ENCODE assay signal across 9 cellular contexts in the genomic region with DNA sequence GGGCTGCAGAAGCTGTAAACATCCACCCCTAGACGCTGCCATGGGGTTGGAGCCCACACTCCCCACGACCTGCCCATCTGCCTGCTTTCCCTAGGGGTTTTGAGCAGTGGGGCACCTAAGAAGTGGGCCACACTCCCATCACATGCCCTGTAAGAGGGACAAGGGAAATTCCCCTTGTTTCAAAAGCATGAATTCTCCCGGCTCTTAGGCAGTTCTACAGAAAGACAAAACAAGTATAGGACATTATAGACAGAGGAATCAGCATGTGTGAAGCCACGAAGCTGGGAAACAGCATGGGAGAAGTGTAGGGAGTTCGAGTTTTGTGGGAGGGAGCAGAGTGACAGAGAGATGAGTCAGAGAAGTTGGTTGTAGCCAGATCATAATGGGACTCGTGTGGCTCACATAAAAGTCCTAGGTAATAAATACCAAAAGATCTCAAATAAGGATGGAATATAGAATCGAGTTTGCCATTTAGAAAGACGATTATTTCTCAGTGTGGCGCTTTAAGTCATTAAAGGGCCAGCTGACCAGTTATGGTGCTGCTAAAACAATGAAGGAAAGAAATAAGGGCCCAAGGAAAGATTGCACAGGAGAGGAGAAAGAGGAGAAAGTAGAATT. TPM values are rescaled to one million over a fixed set of nuclear protein-coding genes. Genes with fewer than 3 reads are reported as not detected.
DNase-seq lines count a peak whose midpoint lies in the region; ATAC-seq and TF ChIP-seq lines count a peak whose summit lies in the region.
"Had no signal": no experiment of that assay in that cellular context is flagged by ENCODE, and none has a peak within 500 bp of the region (broad histone marks: within the 10 kb centered on the region; RNA-seq: fewer than 3 reads in every experiment).

No MANE protein-coding gene starts in this region.

- H3K4me1 ChIP-seq in mammary epithelial cell (ENCODE audit: insufficient read depth, low read length) (peaks cover 20% of the 10 kb centered on the region), mucosa of rectum (ENCODE audit: control insufficient read depth in 2 of 2, insufficient read depth in 2 of 2, low read length in 2 of 2) (peaks cover 3 to 33% of the 10 kb centered on the region in 2 donors)

- H3K27ac ChIP-seq in mammary epithelial cell (ENCODE audit: insufficient read depth, low read depth, low read length) (peak overlapping the region; percentile 49), mucosa of rectum (ENCODE audit: low read depth in 2 of 2, low read length in 2 of 2) (peak overlapping the region; percentile 56 to 65)

- H3K79me2 ChIP-seq in mammary epithelial cell (ENCODE audit: insufficient read depth, low read length) = no peaks in the 10 kb centered on the region

- intact Hi-C loops in mammary epithelial cell (cut with micrococcal nuclease) (no loop called here), posterior cingulate gyrus (cut with DNase I) (no loop called here)

- H2AFZ ChIP-seq in mammary epithelial cell (ENCODE audit: low read depth, low read length) = peak overlapping the region; percentile 68

- no peaks in the 10 kb centered on the region for H3K36me3 ChIP-seq in mammary epithelial cell (ENCODE audit: insufficient read depth, low read length)
- H3K36me3 ChIP-seq in mucosa of rectum (ENCODE audit: control insufficient read depth in 2 of 2, insufficient read depth in 2 of 2, low read length in 2 of 2) = no peaks in the 10 kb centered on the region

- no peak for TF ChIP-seq CTCF in mammary epithelial cell (conservative IDR thresholded peaks at IDR 0.05 in 1 of 2, IDR thresholded peaks at IDR 0.05 in 1 of 2; ENCODE audit: extremely low read depth in 1 of 2, insufficient read depth in 1 of 2, low read depth in 1 of 2, low read length in 2 of 2)

- no TSS peak for BruUV-seq in mammary epithelial cell (replicated peaks; lab: Mats Ljungman, UMichigan)

- H3K4me2 ChIP-seq in mammary epithelial cell (ENCODE audit: insufficient read depth, low read depth, low read length) = peak overlapping the region; percentile 23

- peak; percentile 37 for DNase-seq in ELF-1 (ENCODE audit: low read depth, low spot score)
- peak; percentile 92 for DNase-seq in M059J (ENCODE audit: low read depth)
- DNase-seq in mammary epithelial cell = peak; percentile 89
- DNase-seq in mesenteric fat pad (ENCODE audit: low spot score) = no peak
- DNase-seq in posterior cingulate gyrus = no peak
- no peak for DNase-seq in KG1 (lab: John Stamatoyannopoulos, UW)
- DNase-seq: activated naive CD4-positive, alpha-beta T cell had no signal

- dilution Hi-C loops in mammary epithelial cell (cut with HindIII; ENCODE audit: low sequenced_read_pairs) = no loop called here

- H3K9ac ChIP-seq in mammary epithelial cell (ENCODE audit: insufficient read depth, low read length) = no peak overlapping the region
- H3K9ac ChIP-seq in mucosa of rectum (ENCODE audit: low read depth in 1 of 2, low read length in 2 of 2) = no peak overlapping the region

- H4K20me1 ChIP-seq in mammary epithelial cell (ENCODE audit: insufficient read depth, low read length) = no peaks in the 10 kb centered on the region

- in situ Hi-C loops in mammary epithelial cell (cut with MboI; ENCODE audit: low sequenced_read_pairs in 2 of 2) = no loop called here

- no peaks in the 10 kb centered on the region for H3K27me3 ChIP-seq in mammary epithelial cell (ENCODE audit: insufficient read depth, low read length)
- H3K27me3 ChIP-seq in mucosa of rectum (ENCODE audit: control insufficient read depth in 2 of 2, insufficient read depth in 2 of 2, low read length in 2 of 2) = no peaks in the 10 kb centered on the region

- CTCF ChIA-PET in mammary epithelial cell (lab: Charles Lee; ENCODE audit: low non-redundant PET) = no interaction called here

- no peaks in the 10 kb centered on the region for H3K9me3 ChIP-seq in mammary epithelial cell (replicated peaks; ENCODE audit: insufficient read depth, low read length)
- no peaks in the 10 kb centered on the region for H3K9me3 ChIP-seq in mucosa of rectum (ENCODE audit: control insufficient read depth in 2 of 2, low read length in 2 of 2)

- H3K4me3 ChIP-seq in mammary epithelial cell (replicated peaks in 1 of 3; ENCODE audit: insufficient read depth in 1 of 3, low read depth in 2 of 3, low read length in 3 of 3) (no peak overlapping the region), mucosa of rectum (ENCODE audit: low read length in 2 of 2) (no peak overlapping the region)

- WGBS in mammary epithelial cell (ENCODE audit: low coverage, missing lambda C conversion rate) = 28% methylated on average over 9 of the region's 9 CpGs

- no peak for ATAC-seq in HG03025 (IDR thresholded peaks at IDR 0.05; ENCODE audit: low FRiP score, unreplicated experiment)

RNA-seq across cellular contexts. Expression of a gene that starts 23.9 kb away (rescaled TPM):
- total RNA-seq in M059J (2014; rRNA removed; shearing (Covaris generic)) = 69.9 and 72.4 TPM in 2 replicates
- total RNA-seq in mammary epithelial cell (10 to 100 TPM in 1 of 2 donors, 1 to 10 TPM in 1; 7.2 to 37.9 TPM), mesenteric fat pad (21.6 TPM)
- 16.0 TPM for polyA plus RNA-seq in mammary epithelial cell
- polyA minus RNA-seq in mammary epithelial cell = 24.3 TPM

RNA-seq across cellular contexts. Expression of a gene that starts 24.0 kb away (rescaled TPM):
- 0.39 TPM in 1 of 2 replicates, not detected in the other for total RNA-seq in M059J (2014; rRNA removed; shearing (Covaris generic))
- under 1 TPM in 1 of 2 donors, not detected in 1; 0.17 TPM for total RNA-seq in mammary epithelial cell
- 0.07 TPM for polyA plus RNA-seq in mammary epithelial cell
- not detected for polyA minus RNA-seq in mammary epithelial cell
- not detected for total RNA-seq in mesenteric fat pad

Comparison
In these comparisons a context has a peak if more than half of its experiments do, and no peak if none do; other contexts are left out.
1. DNase-seq: peak in ELF-1 (single experiment), M059J (single experiment) and mammary epithelial cell (single experiment); none in mesenteric fat pad (single experiment), posterior cingulate gyrus (0 of 10) and KG1 (single experiment).